16 cellular contexts compared by ENCODE assay signal in genomic region chr6:170010665-170011232, GRCh38.
"Had no signal": no experiment of that assay in that cellular context is flagged by ENCODE, and none has a peak within 500 bp of the region (broad histone marks: within the 10 kb centered on the region; RNA-seq: fewer than 3 reads in every experiment).

No MANE protein-coding gene starts in this region.

- H3K36me3 ChIP-seq: cardiac muscle cell, gastroesophageal sphincter, tibial nerve had no signal

- H3K27me3 ChIP-seq: gastroesophageal sphincter, tibial nerve had no signal

- H3K9me3 ChIP-seq: tibial nerve had no signal

- DNase-seq: activated CD4-positive, alpha-beta T cell treated with anti-CD3 and anti-CD28 coated beads, Interleukin-2, amount 50 U/mL, for 4 hours; activated CD4-positive, CD25-positive, alpha-beta regulatory T cell treated with anti-CD3 and anti-CD28 coated beads, Interleukin-2, amount 50 U/mL, for 72 hours; activated naive CD4-positive, alpha-beta T cell treated with Interleukin-2 at 50 U/mL for 16 hours; activated naive CD8-positive, alpha-beta T cell treated with anti-CD3 and anti-CD28 coated beads, Interleukin-2, amount 50 U/mL, for 24 hours; effector CD8-positive, alpha-beta T cell; kidney glomerular epithelial cell; naive thymus-derived CD4-positive, alpha-beta T cell; occipital lobe; small intestine; T-helper 9 cell had no signal

- H2AFZ ChIP-seq: hepatocyte had no signal

- H3K79me2 ChIP-seq: hepatocyte had no signal

- H3K4me2 ChIP-seq: hepatocyte had no signal

- H3K4me1 ChIP-seq: gastroesophageal sphincter had no signal

- H3K4me3 ChIP-seq: cardiac muscle cell, coronary artery, gastroesophageal sphincter, hepatocyte, lung, tibial nerve had no signal

- H3K27ac ChIP-seq: cardiac muscle cell, coronary artery, hepatocyte, tibial nerve had no signal
